In genomic region chr7:113338297-113338696, GRCh38 we compare ENCODE assay signal across 27 cellular contexts.
DNase-seq lines count a peak whose midpoint lies in the region; ATAC-seq and TF ChIP-seq lines count a peak whose summit lies in the region.
"Had no signal": no experiment of that assay in that cellular context is flagged by ENCODE, and none has a peak within 500 bp of the region (broad histone marks: within the 10 kb centered on the region; RNA-seq: fewer than 3 reads in every experiment).

No MANE protein-coding gene starts in this region.

- peak overlapping the region in 2 of 3 experiments; percentile 5 to 46 for H3K27ac Mint-ChIP-seq in nephron
- H3K27ac Mint-ChIP-seq in endodermal cell: no peak overlapping the region
- H3K27ac Mint-ChIP-seq: activated naive CD8-positive, alpha-beta T cell; CD4-positive, alpha-beta T cell; naive thymus-derived CD8-positive, alpha-beta T cell; T-helper 1 cell treated with Interleukin-12 subunit alpha and Interleukin-12 subunit beta and Interleukin-4 antibody, amounts not matched to agents 30 μg/mL and 1 μg/mL, for 36 hours had no signal

- H3K4me1 Mint-ChIP-seq in nephron: no peaks in the 10 kb centered on the region
- no peaks in the 10 kb centered on the region for H3K4me1 Mint-ChIP-seq in endodermal cell
- H3K4me1 Mint-ChIP-seq: naive thymus-derived CD8-positive, alpha-beta T cell had no signal

- DNase-seq in NCI-H2081 treated with DMSO at 0.1 percent for 48 hours (lab: John Stamatoyannopoulos, UW) (peak; percentile 93), endodermal cell (no peak), midbrain (lab: John Stamatoyannopoulos, UW) (no peak)
- DNase-seq: activated CD4-positive, alpha-beta T cell treated with anti-CD3 and anti-CD28 coated beads for 48 hours; CD4-positive, alpha-beta T cell; central memory CD4-positive, alpha-beta T cell; DMS53; GF-D8; heart right ventricle; MV-4-11; naive thymus-derived CD8-positive, alpha-beta T cell; NCI-H187; NCI-H226; ovary; spleen; stimulated activated CD4-positive, alpha-beta T cell treated with anti-CD3 and anti-CD28 coated beads, Interleukin-4, amount 100 ng/mL, for 24 hours; stimulated activated naive CD8-positive, alpha-beta T cell treated with anti-CD3 and anti-CD28 coated beads, Interleukin-15, Interleukin-2, amounts not matched to agents 100 U/mL and 50 U/mL, for 24 hours; tibial artery had no signal

- no peaks in the 10 kb centered on the region for H3K4me1 ChIP-seq in endodermal cell (ENCODE audit: control insufficient read depth, insufficient read depth, low read length)
- H3K4me1 ChIP-seq: heart right ventricle, right atrium auricular region, spleen, tibial artery had no signal

- ATAC-seq in GM19467 (IDR thresholded peaks at IDR 0.05; ENCODE audit: unreplicated experiment) (peak; percentile 93), HG03095 (IDR thresholded peaks at IDR 0.05; ENCODE audit: unreplicated experiment) (peak; percentile 66), SK-N-SH treated with all-trans-retinoic acid at 6 μM for 48 hours (no peak)
- ATAC-seq: heart right ventricle; left lobe of liver; naive thymus-derived CD8-positive, alpha-beta T cell; stimulated activated naive CD8-positive, alpha-beta T cell treated with anti-CD3 and anti-CD28 coated beads, Interleukin-15, Interleukin-2, amounts not matched to agents 100 U/mL and 50 U/mL, for 24 hours had no signal

- H3K9me3 Mint-ChIP-seq in nephron (peaks cover 22% of the 10 kb centered on the region), endodermal cell (peaks cover 7% of the 10 kb centered on the region)
- H3K9me3 Mint-ChIP-seq: T-helper 1 cell treated with Interleukin-12 subunit alpha and Interleukin-12 subunit beta and Interleukin-4 antibody, amounts not matched to agents 30 μg/mL and 1 μg/mL, for 36 hours had no signal

- H3K36me3 Mint-ChIP-seq in nephron (ENCODE audit: low read depth) (no peaks in the 10 kb centered on the region), endodermal cell (ENCODE audit: low read depth) (no peaks in the 10 kb centered on the region)
- H3K36me3 Mint-ChIP-seq: activated naive CD8-positive, alpha-beta T cell; naive thymus-derived CD8-positive, alpha-beta T cell had no signal

- no peak overlapping the region for H3K27ac ChIP-seq in endodermal cell (ENCODE audit: low read depth, low read length)
- H3K27ac ChIP-seq: heart right ventricle, KMS-11, ovary, right atrium auricular region, spleen, tibial artery had no signal

- no peaks in the 10 kb centered on the region for H3K27me3 Mint-ChIP-seq in nephron (ENCODE audit: low read depth)
- H3K27me3 Mint-ChIP-seq in endodermal cell (ENCODE audit: insufficient read depth): peaks cover 5% of the 10 kb centered on the region
- H3K27me3 Mint-ChIP-seq: activated naive CD8-positive, alpha-beta T cell; CD4-positive, alpha-beta T cell; naive thymus-derived CD8-positive, alpha-beta T cell had no signal

- 98% methylated on average over 2 of the region's 2 CpGs; no CpG with 5 or more reads in 1 of the 2 experiments for WGBS in endodermal cell (ENCODE audit: insufficient coverage in 1 of 2, insufficient read length in 1 of 2), 2 experiments

- no peak overlapping the region for H3K9ac ChIP-seq in endodermal cell (ENCODE audit: extremely low read depth, low read length, poor library complexity, severe bottlenecking)
- H3K9ac ChIP-seq: KMS-11 had no signal

- H3K4me3 Mint-ChIP-seq in nephron (no peak overlapping the region), endodermal cell (no peak overlapping the region)
- H3K4me3 Mint-ChIP-seq: activated naive CD8-positive, alpha-beta T cell; CD4-positive, alpha-beta T cell; naive thymus-derived CD8-positive, alpha-beta T cell; T-helper 1 cell treated with Interleukin-12 subunit alpha and Interleukin-12 subunit beta and Interleukin-4 antibody, amounts not matched to agents 30 μg/mL and 1 μg/mL, for 36 hours had no signal

- H3K36me3 ChIP-seq in endodermal cell (ENCODE audit: control insufficient read depth, insufficient read depth, low read length): no peaks in the 10 kb centered on the region
- H3K36me3 ChIP-seq: heart right ventricle, ovary, right atrium auricular region, spleen, tibial artery had no signal

- no peaks in the 10 kb centered on the region for H3K27me3 ChIP-seq in endodermal cell (ENCODE audit: control insufficient read depth, insufficient read depth, low read length, poor library complexity, severe bottlenecking)
- H3K27me3 ChIP-seq: heart right ventricle, ovary, right atrium auricular region, spleen, tibial artery had no signal

- TF ChIP-seq CTCF in nephron (IDR thresholded peaks at IDR 0.05; ENCODE audit: unreplicated experiment in 3 of 3) (no peak), endodermal cell (conservative IDR thresholded peaks at IDR 0.05) (no peak)

- no peaks in the 10 kb centered on the region for H3K9me3 ChIP-seq in endodermal cell (ENCODE audit: control insufficient read depth, low read length)
- H3K9me3 ChIP-seq: ovary, right atrium auricular region, tibial artery had no signal

- H3K4me3 ChIP-seq in endodermal cell (ENCODE audit: low read length): no peak overlapping the region
- H3K4me3 ChIP-seq: heart right ventricle, ovary, right atrium auricular region, spleen, tibial artery had no signal

TF ChIP-seq in SK-N-SH treated with all-trans-retinoic acid at 6 μM for 48 hours, 23 proteins besides CTCF, POLR2A, EP300 and RAD21:
- TF ChIP-seq PATZ1 (CRISPR knock-in tag; IDR thresholded peaks at IDR 0.05; ENCODE audit: borderline replicate concordance): no peak
- TF ChIP-seq ESRRG (CRISPR knock-in tag; IDR thresholded peaks at IDR 0.05): no peak
